17 cellular contexts compared by ENCODE assay signal in the genomic region with DNA sequence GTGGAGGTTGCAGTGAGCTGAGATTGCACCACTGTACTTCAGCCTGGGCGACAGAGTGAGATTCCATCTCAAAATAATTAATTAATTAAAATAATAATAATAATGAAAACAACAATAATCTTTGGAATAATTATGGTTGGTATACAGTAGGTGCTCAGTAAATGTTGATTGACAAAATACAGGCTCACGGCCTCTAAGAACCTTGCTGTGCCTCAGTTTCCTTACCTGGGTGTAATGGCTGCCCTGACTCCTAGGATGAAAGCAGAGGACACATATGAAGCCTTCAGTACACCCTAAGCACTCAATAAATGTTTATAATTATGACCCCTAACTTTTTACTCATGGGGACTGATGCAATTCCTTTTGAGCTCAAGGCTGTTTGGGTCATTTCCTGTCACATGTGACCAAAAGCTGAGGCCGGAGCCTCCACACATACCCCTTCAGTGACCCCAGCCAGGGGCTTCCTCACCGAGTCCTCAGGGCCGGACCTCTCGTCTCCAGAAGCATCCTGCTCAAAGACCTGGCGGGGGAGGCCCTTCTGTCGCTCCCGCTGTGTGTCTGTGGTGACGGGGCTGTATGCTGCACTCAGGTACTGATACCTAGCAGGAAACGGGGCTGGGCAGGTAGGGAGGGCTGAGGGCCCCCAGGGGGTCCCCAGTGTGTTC. TPM values are rescaled to one million over a fixed set of nuclear protein-coding genes. Genes with fewer than 3 reads are reported as not detected.
DNase-seq lines count a peak whose midpoint lies in the region; ATAC-seq and TF ChIP-seq lines count a peak whose summit lies in the region.
"Had no signal": no experiment of that assay in that cellular context is flagged by ENCODE, and none has a peak within 500 bp of the region (broad histone marks: within the 10 kb centered on the region; RNA-seq: fewer than 3 reads in every experiment).

No MANE protein-coding gene starts in this region.

- intact Hi-C loops in heart left ventricle (cut with DNase I), result no loop called here
- intact Hi-C loops in Right ventricle myocardium superior (cut with DNase I), result no loop called here

- no peaks in the 10 kb centered on the region for H3K9me3 Mint-ChIP-seq in T-helper 2 cell treated with Interferon-gamma antibody and Interleukin-4, amounts not matched to agents 5 μg/mL and 100 μg/mL, for 36 hours

- whole genome bisulfite sequencing in heart left ventricle, 4 donors, result 68 to 82% (median 77%) methylated on average over 8 to 11 of the region's 11 CpGs
- WGBS in hepatocyte (ENCODE audit: low lambda C conversion rate, missing lambda C conversion rate), result 91% methylated on average over 11 of the region's 11 CpGs

- H3K79me2 ChIP-seq in hepatocyte, result peaks cover 3% of the 10 kb centered on the region
- no peaks in the 10 kb centered on the region for H3K79me2 ChIP-seq in osteoblast (ENCODE audit: insufficient read depth, low read length)

- ATAC-seq in heart left ventricle (peak in 1 of 4 donors; percentile 29), Right ventricle myocardium superior (ENCODE audit: poor library complexity) (no peak)
- ATAC-seq: Right ventricle myocardium inferior had no signal

- no peaks in the 10 kb centered on the region for H3K4me1 Mint-ChIP-seq in T-helper 2 cell treated with Interferon-gamma antibody and Interleukin-4, amounts not matched to agents 5 μg/mL and 100 μg/mL, for 36 hours (ENCODE audit: low read depth)

- H4K20me1 ChIP-seq in hepatocyte (ENCODE audit: insufficient read depth, poor library complexity, severe bottlenecking) (no peaks in the 10 kb centered on the region), osteoblast (ENCODE audit: insufficient read depth, low read length) (no peaks in the 10 kb centered on the region)

- peaks cover 0 to 59% (median 36%) of the 10 kb centered on the region in 9 donors for H3K36me3 ChIP-seq in heart left ventricle
- no peaks in the 10 kb centered on the region for H3K36me3 ChIP-seq in hepatocyte (replicated peaks; ENCODE audit: insufficient read depth, low read depth)
- H3K36me3 ChIP-seq in osteoblast (ENCODE audit: insufficient read depth, low read length), result no peaks in the 10 kb centered on the region
- H3K36me3 ChIP-seq in effector memory CD4-positive, alpha-beta T cell (ENCODE audit: control insufficient read depth, insufficient read depth, low read length), result no peaks in the 10 kb centered on the region

- no peak for TF ChIP-seq CTCF in heart left ventricle (IDR thresholded peaks at IDR 0.05)
- no peak for TF ChIP-seq CTCF in hepatocyte (IDR thresholded peaks at IDR 0.05; ENCODE audit: poor library complexity)
- no peak for TF ChIP-seq CTCF in osteoblast (IDR thresholded peaks at IDR 0.05; ENCODE audit: extremely low read depth, low read depth, low read length)

- H3K27me3 ChIP-seq in heart left ventricle, result no peaks in the 10 kb centered on the region
- no peaks in the 10 kb centered on the region for H3K27me3 ChIP-seq in hepatocyte
- H3K27me3 ChIP-seq in osteoblast (ENCODE audit: insufficient read depth, low read length), result no peaks in the 10 kb centered on the region
- no peaks in the 10 kb centered on the region for H3K27me3 ChIP-seq in effector memory CD4-positive, alpha-beta T cell (replicated peaks; ENCODE audit: control insufficient read depth, insufficient read depth, low read length, poor library complexity, severe bottlenecking)
- H3K27me3 ChIP-seq: Peyer's patch had no signal

- no peak overlapping the region for H3K27ac Mint-ChIP-seq in T-helper 2 cell treated with Interferon-gamma antibody and Interleukin-4, amounts not matched to agents 5 μg/mL and 100 μg/mL, for 36 hours

- H3K4me3 ChIP-seq in heart left ventricle, result no peak overlapping the region
- no peak overlapping the region for H3K4me3 ChIP-seq in hepatocyte
- H3K4me3 ChIP-seq in osteoblast (ENCODE audit: insufficient read depth, low read length), result no peak overlapping the region
- no peak overlapping the region for H3K4me3 ChIP-seq in effector memory CD4-positive, alpha-beta T cell (ENCODE audit: insufficient read depth, low read depth, low read length, poor library complexity, severe bottlenecking)
- H3K4me3 ChIP-seq: GM23248, Peyer's patch had no signal

- DNase-seq in heart left ventricle (peak in 1 of 5 donors; percentile 55), Right ventricle myocardium superior (no peak), hepatocyte (ENCODE audit: low spot score) (peak; percentile 2), osteoblast (ENCODE audit: insufficient read length, low spot score, missing footprints) (peak; percentile 76)
- DNase-seq in effector memory CD4-positive, alpha-beta T cell, result no peak
- no peak for DNase-seq in T-helper 2 cell treated with Interferon-gamma antibody and Interleukin-4, amounts not matched to agents 5 μg/mL and 100 μg/mL, for 36 hours (ENCODE audit: low spot score)
- DNase-seq: AML-193, KBM-7, NCI-H1105 treated with DMSO at 0.1 percent for 48 hours, NCI-H1694, NCI-H2081 treated with DMSO at 0.1 percent for 48 hours, Peyer's patch had no signal

- no peak overlapping the region for H3K4me2 ChIP-seq in hepatocyte
- H3K4me2 ChIP-seq in osteoblast (ENCODE audit: insufficient read depth, low read length), result no peak overlapping the region

- no peak for TF ChIP-seq POLR2A in heart left ventricle (IDR thresholded peaks at IDR 0.05)

- peaks cover 0 to 75% (median 50%) of the 10 kb centered on the region in 12 donors for H3K4me1 ChIP-seq in heart left ventricle
- H3K4me1 ChIP-seq in hepatocyte (ENCODE audit: insufficient read depth), result no peaks in the 10 kb centered on the region
- H3K4me1 ChIP-seq in osteoblast (ENCODE audit: insufficient read depth, low read length), result peaks cover 4% of the 10 kb centered on the region
- no peaks in the 10 kb centered on the region for H3K4me1 ChIP-seq in effector memory CD4-positive, alpha-beta T cell (ENCODE audit: control insufficient read depth, insufficient read depth, low read length, poor library complexity, severe bottlenecking)
- H3K4me1 ChIP-seq: Peyer's patch had no signal

- no peaks in the 10 kb centered on the region for H3K9me3 ChIP-seq in heart left ventricle
- no peaks in the 10 kb centered on the region for H3K9me3 ChIP-seq in hepatocyte (ENCODE audit: low read depth)
- no peaks in the 10 kb centered on the region for H3K9me3 ChIP-seq in osteoblast (ENCODE audit: low read depth, low read length)
- no peaks in the 10 kb centered on the region for H3K9me3 ChIP-seq in effector memory CD4-positive, alpha-beta T cell (ENCODE audit: control insufficient read depth, low read length)
- H3K9me3 ChIP-seq: Peyer's patch had no signal

- no peaks in the 10 kb centered on the region for H3K27me3 Mint-ChIP-seq in T-helper 2 cell treated with Interferon-gamma antibody and Interleukin-4, amounts not matched to agents 5 μg/mL and 100 μg/mL, for 36 hours (ENCODE audit: low read depth)

- H3K9me2 ChIP-seq in hepatocyte (replicated peaks; ENCODE audit: insufficient read depth), result no peaks in the 10 kb centered on the region

- H3K27ac ChIP-seq in heart left ventricle (peak overlapping the region in 11 of 12 donors; percentile 27 to 96 (median 86)), hepatocyte (no peak overlapping the region), osteoblast (ENCODE audit: low read depth, low read length) (no peak overlapping the region)
- no peak overlapping the region for H3K27ac ChIP-seq in effector memory CD4-positive, alpha-beta T cell (ENCODE audit: insufficient read depth, low read length, poor library complexity, severe bottlenecking)
- H3K27ac ChIP-seq: 22Rv1, C4-2B, GM23248 had no signal

- no peaks in the 10 kb centered on the region for H3K36me3 Mint-ChIP-seq in T-helper 2 cell treated with Interferon-gamma antibody and Interleukin-4, amounts not matched to agents 5 μg/mL and 100 μg/mL, for 36 hours (ENCODE audit: low read depth)

- H2AFZ ChIP-seq in hepatocyte (no peak overlapping the region), osteoblast (ENCODE audit: low read length) (no peak overlapping the region)
- H2AFZ ChIP-seq: GM23248 had no signal

- H3K4me3 Mint-ChIP-seq in T-helper 2 cell treated with Interferon-gamma antibody and Interleukin-4, amounts not matched to agents 5 μg/mL and 100 μg/mL, for 36 hours, result no peak overlapping the region

RNA-seq across cellular contexts. Expression of gene DOCK6, which starts 10.5 kb away (rescaled TPM):
- total RNA-seq in heart left ventricle (10 to 100 TPM; 21.6 to 57.8 (median 39.5) TPM), Right ventricle myocardium superior (32.0 TPM), hepatocyte (12.6 and 17.4 TPM in 2 replicates), osteoblast (12.7 and 183 TPM in 2 replicates)
- polyA plus RNA-seq in heart left ventricle (10 to 100 TPM; 25.6 to 36.0 TPM), hepatocyte (36.8 and 43.7 TPM in 2 replicates)

RNA-seq across cellular contexts. Expression of gene ANGPTL8, which starts 12.4 kb away (rescaled TPM):
- total RNA-seq in heart left ventricle (1 to 10 TPM in 1 of 9 donors, not detected in 8; 6.3 TPM), Right ventricle myocardium superior (0.40 TPM), hepatocyte (24.9 and 25.5 TPM in 2 replicates), osteoblast (not detected in 2 replicates)
- polyA plus RNA-seq in heart left ventricle (10 to 100 TPM in 1 of 2 donors, under 1 TPM in 1; 0.61 to 10.2 TPM), hepatocyte (14.4 and 20.8 TPM in 2 replicates)
- total RNA-seq: NCI-H460, Peyer's patch had no signal
- polyA plus RNA-seq: GM23248 had no signal

RNA-seq across cellular contexts. Expression of gene TSPAN16, which starts 44.2 kb away (rescaled TPM):
- not detected for total RNA-seq in heart left ventricle
- not detected for polyA plus RNA-seq in heart left ventricle
- total RNA-seq in Right ventricle myocardium superior, result not detected
- total RNA-seq in hepatocyte, result not detected in 2 replicates
- not detected in 2 replicates for polyA plus RNA-seq in hepatocyte
- total RNA-seq in osteoblast, result not detected in 2 replicates
- total RNA-seq: GM23248, NCI-H460, Peyer's patch, Right ventricle myocardium inferior had no signal
- polyA plus RNA-seq: GM23248 had no signal

RNA-seq across cellular contexts. Expression of gene KANK2, which starts 54.4 kb away (rescaled TPM):
- 1,000 to 10,000 TPM in 1 of 9 donors, 100 to 1,000 TPM in 8; 232 to 1,831 (median 296) TPM for total RNA-seq in heart left ventricle
- 100 to 1,000 TPM; 275 to 281 TPM for polyA plus RNA-seq in heart left ventricle
- 383 TPM for total RNA-seq in Right ventricle myocardium superior
- total RNA-seq in hepatocyte, result 58.3 and 60.3 TPM in 2 replicates
- polyA plus RNA-seq in hepatocyte, result 35.2 and 39.6 TPM in 2 replicates
- 253 and 295 TPM in 2 replicates for total RNA-seq in osteoblast

Comparison
In these comparisons a context has a peak if more than half of its experiments do, and no peak if none do; other contexts are left out.
1. DNase-seq: peak in hepatocyte (single experiment) and osteoblast (single experiment); none in Right ventricle myocardium superior (single experiment), effector memory CD4-positive, alpha-beta T cell (0 of 3) and T-helper 2 cell treated with Interferon-gamma antibody and Interleukin-4, amounts not matched to agents 5 μg/mL and 100 μg/mL, for 36 hours (single experiment).
2. H3K27ac ChIP-seq: peak in heart left ventricle (11 of 12); none in hepatocyte (single experiment), osteoblast (single experiment) and effector memory CD4-positive, alpha-beta T cell (single experiment).